In the genomic region with DNA sequence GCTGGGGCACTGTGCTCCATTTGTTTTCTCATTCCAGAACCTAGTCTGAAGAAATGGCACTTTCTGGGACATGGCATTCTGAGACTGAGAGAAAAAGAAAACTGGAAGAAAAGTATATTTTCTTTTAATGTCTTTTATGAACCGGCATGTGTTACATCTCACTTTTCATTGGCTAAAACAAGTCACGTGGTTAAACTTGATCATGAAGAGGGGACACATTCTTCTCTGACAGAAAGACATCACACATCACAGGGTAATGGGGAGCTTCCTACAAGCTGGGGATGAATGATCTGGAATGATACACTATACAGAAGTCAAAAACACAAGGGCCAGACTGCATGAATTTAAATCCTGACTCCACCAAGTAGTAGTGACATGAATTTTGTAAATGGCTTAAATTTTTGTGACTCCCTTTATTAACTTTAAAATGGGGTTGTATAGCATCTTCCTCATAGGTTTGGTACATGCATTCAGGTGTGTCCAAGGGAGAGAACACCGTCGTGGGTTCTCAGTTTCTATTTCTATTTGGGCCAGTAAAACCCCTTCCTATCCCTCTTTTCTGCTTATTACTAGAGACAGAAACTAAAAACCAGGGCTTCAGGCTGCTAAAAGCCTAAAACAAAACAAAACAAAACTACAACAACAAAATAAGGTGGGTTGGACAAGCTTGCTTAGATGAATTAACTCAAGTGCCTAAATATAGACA, we compare ENCODE assay signal across 1 cellular context.
TF ChIP-seq lines count a peak whose summit lies in the region.

No MANE protein-coding gene starts in this region.

TF ChIP-seq in GM23338, 12 proteins besides CTCF, POLR2A, EP300 and RAD21 (continued from another document):
- TF ChIP-seq, protein P1, sequence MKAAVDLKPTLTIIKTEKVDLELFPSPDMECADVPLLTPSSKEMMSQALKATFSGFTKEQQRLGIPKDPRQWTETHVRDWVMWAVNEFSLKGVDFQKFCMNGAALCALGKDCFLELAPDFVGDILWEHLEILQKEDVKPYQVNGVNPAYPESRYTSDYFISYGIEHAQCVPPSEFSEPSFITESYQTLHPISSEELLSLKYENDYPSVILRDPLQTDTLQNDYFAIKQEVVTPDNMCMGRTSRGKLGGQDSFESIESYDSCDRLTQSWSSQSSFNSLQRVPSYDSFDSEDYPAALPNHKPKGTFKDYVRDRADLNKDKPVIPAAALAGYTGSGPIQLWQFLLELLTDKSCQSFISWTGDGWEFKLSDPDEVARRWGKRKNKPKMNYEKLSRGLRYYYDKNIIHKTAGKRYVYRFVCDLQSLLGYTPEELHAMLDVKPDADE (IDR thresholded peaks at IDR 0.05) = no peak
TF ChIP-seq in GM23338: peak in this region for 0.
